In the genomic region with DNA sequence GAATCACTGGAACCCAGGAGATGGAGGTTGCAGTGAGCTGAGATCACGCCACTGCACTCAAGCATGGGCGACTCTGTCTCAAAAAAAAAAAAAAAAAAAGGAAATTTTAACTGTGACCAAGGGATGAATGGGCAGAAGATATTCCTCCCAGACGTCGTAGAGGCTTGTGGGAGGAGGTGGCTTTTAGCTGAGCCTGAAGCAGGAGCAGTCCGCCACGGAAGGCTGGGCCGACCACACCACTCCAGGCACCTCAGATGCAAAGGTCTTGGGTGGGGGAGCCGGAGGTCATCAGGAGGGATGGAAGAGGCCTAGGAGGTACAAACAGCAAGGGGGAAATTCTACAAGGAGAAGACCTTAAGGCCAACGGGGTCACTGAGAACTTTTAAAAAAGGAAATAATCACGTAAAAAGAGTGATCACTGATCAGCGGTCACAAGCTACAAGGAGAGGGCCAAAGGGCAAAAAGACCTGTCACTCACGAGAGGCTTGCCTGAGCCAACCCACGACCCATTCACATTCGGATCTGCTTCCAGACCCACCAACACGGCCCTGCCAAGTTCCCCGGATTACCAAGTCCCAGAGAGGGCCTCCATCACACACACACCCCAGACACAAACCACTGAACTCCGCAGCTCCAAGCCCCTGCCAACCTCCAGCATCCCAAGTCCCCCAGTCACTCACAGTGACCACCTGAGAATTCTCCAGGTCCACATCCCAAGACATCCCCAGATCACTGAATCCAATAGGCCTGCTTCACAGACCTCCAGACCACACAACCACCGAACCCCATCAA, we compare ENCODE assay signal across 1 cellular context.
TF ChIP-seq lines count a peak whose summit lies in the region.

No MANE protein-coding gene starts in this region.

TF ChIP-seq in liver, 16 proteins besides CTCF, POLR2A, EP300 and RAD21 (continued from another document):
- TF ChIP-seq REST (IDR thresholded peaks at IDR 0.05) = no peak
- TF ChIP-seq EGR1 (IDR thresholded peaks at IDR 0.05; ENCODE audit: low read depth in 2 of 2) = no peak
- TF ChIP-seq, protein P1, sequence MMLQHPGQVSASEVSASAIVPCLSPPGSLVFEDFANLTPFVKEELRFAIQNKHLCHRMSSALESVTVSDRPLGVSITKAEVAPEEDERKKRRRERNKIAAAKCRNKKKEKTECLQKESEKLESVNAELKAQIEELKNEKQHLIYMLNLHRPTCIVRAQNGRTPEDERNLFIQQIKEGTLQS (IDR thresholded peaks at IDR 0.05) = no peak
- TF ChIP-seq YY1 (IDR thresholded peaks at IDR 0.05) = no peak
- no peak for TF ChIP-seq JUND (IDR thresholded peaks at IDR 0.05)
- no peak for TF ChIP-seq NR2F2 (IDR thresholded peaks at IDR 0.05)
